ENCODE assay signal across 33 cellular contexts in the genomic region with DNA sequence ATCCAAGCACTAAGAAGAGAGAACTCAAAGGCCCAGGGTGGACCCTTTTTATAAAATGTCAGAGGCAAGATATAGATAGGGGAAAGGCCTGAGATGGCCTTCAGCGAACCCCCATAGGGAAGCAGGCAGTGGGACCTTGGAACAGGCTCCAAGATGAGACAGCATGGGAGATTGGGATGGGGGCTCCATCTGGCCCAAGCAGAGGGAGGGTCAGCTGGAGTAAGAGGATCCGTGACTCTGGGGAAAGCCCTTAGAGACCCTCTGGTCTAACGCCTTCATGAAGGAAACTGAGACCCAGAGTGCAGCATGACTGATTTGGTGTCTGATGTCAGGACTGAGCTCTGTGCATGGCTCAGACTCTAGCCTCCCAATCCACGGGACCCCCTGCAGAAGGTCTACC. TPM values are rescaled to one million over a fixed set of nuclear protein-coding genes. Genes with fewer than 3 reads are reported as not detected.
"Had no signal": no experiment of that assay in that cellular context is flagged by ENCODE, and none has a peak within 500 bp of the region (broad histone marks: within the 10 kb centered on the region; RNA-seq: fewer than 3 reads in every experiment).

No MANE protein-coding gene starts in this region.

- H3K9ac ChIP-seq: SK-N-SH had no signal

- FAIRE-seq: RCC 7860 had no signal

- DNase-seq: Karpas-422, MM.1S, MV-4-11, NCI-H1092, NCI-H1105, NCI-H1417 treated with DMSO at 0.1 percent for 48 hours, NCI-H1436 treated with DMSO at 0.1 percent for 48 hours, NCI-H1694 treated with DMSO at 0.1 percent for 48 hours, NCI-H187 treated with DMSO at 0.1 percent for 48 hours, NCI-H2029, NCI-H2081, NCI-H2171 treated with DMSO at 0.1 percent for 48 hours, NCI-H2227 treated with DMSO at 0.1 percent for 48 hours, NCI-H345, NCI-H446, NCI-H510A treated with DMSO at 0.1 percent for 48 hours, NCI-H524 treated with DMSO at 0.1 percent for 48 hours, NCI-H526 treated with DMSO at 0.1 percent for 48 hours, NCI-H774, SIG-M5, SK-N-SH, SW 1271, T-helper 1 cell had no signal

- H3K4me3 ChIP-seq: PC-9, SJSA1 had no signal

- H3K27ac ChIP-seq: PC-9, SJSA1 had no signal

- ATAC-seq: Panc1, Right ventricle myocardium inferior had no signal

- H3K9me3 ChIP-seq: SJSA1, SK-N-SH had no signal

- H3K36me3 ChIP-seq: SJSA1 had no signal

RNA-seq across cellular contexts. Expression of a gene that starts 30.8 kb away (rescaled TPM):
- total RNA-seq: LHCN-M2, MCF 10A, NCI-H460, OCI-LY7, Right ventricle myocardium inferior, RPMI7951, SJSA1 had no signal
- polyA plus RNA-seq: SK-N-SH had no signal
